ENCODE assay signal across 1 cellular context in genomic region chr1:74652711-74653131, GRCh38.
TF ChIP-seq lines count a peak whose summit lies in the region.

No MANE protein-coding gene starts in this region.

TF ChIP-seq in HepG2, 621 proteins besides CTCF, POLR2A, EP300 and RAD21 (continued from another document):
- no peak for TF ChIP-seq ZNF563 (CRISPR knock-in tag; IDR thresholded peaks at IDR 0.05)
- no peak for TF ChIP-seq ZFP41 (CRISPR knock-in tag; IDR thresholded peaks at IDR 0.05; ENCODE audit: borderline replicate concordance)
- TF ChIP-seq RBAK (CRISPR knock-in tag; IDR thresholded peaks at IDR 0.05), result no peak
- TF ChIP-seq GABPA (IDR thresholded peaks at IDR 0.05; ENCODE audit: low read depth, low read length), result no peak
- no peak for TF ChIP-seq GABPA (CRISPR knock-in tag; IDR thresholded peaks at IDR 0.05; ENCODE audit: low read depth)
- TF ChIP-seq KMT2A (CRISPR knock-in tag; IDR thresholded peaks at IDR 0.05), result no peak
- no peak for TF ChIP-seq GATAD1 (CRISPR knock-in tag; IDR thresholded peaks at IDR 0.05)
- no peak for TF ChIP-seq PPARG (CRISPR knock-in tag; conservative IDR thresholded peaks at IDR 0.05)
- TF ChIP-seq, protein P1, sequence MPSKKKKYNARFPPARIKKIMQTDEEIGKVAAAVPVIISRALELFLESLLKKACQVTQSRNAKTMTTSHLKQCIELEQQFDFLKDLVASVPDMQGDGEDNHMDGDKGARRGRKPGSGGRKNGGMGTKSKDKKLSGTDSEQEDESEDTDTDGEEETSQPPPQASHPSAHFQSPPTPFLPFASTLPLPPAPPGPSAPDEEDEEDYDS (CRISPR knock-in tag; IDR thresholded peaks at IDR 0.05), result no peak
- TF ChIP-seq ZNF296 (CRISPR knock-in tag; conservative IDR thresholded peaks at IDR 0.05), result no peak
- TF ChIP-seq, protein P2, sequence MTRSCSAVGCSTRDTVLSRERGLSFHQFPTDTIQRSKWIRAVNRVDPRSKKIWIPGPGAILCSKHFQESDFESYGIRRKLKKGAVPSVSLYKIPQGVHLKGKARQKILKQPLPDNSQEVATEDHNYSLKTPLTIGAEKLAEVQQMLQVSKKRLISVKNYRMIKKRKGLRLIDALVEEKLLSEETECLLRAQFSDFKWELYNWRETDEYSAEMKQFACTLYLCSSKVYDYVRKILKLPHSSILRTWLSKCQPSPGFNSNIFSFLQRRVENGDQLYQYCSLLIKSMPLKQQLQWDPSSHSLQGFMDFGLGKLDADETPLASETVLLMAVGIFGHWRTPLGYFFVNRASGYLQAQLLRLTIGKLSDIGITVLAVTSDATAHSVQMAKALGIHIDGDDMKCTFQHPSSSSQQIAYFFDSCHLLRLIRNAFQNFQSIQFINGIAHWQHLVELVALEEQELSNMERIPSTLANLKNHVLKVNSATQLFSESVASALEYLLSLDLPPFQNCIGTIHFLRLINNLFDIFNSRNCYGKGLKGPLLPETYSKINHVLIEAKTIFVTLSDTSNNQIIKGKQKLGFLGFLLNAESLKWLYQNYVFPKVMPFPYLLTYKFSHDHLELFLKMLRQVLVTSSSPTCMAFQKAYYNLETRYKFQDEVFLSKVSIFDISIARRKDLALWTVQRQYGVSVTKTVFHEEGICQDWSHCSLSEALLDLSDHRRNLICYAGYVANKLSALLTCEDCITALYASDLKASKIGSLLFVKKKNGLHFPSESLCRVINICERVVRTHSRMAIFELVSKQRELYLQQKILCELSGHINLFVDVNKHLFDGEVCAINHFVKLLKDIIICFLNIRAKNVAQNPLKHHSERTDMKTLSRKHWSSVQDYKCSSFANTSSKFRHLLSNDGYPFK (CRISPR knock-in tag; IDR thresholded peaks at IDR 0.05; ENCODE audit: borderline replicate concordance), result no peak
- TF ChIP-seq ATF2 (CRISPR knock-in tag; IDR thresholded peaks at IDR 0.05), result no peak
- TF ChIP-seq SP140L (CRISPR knock-in tag; IDR thresholded peaks at IDR 0.05; ENCODE audit: borderline replicate concordance), result no peak
- no peak for TF ChIP-seq PHF5A (CRISPR knock-in tag; IDR thresholded peaks at IDR 0.05; ENCODE audit: low read depth, unreplicated experiment)
